ENCODE assay signal across 13 cellular contexts in genomic region chr2:95372845-95373244, GRCh38.
"Had no signal": no experiment of that assay in that cellular context is flagged by ENCODE, and none has a peak within 500 bp of the region (broad histone marks: within the 10 kb centered on the region; RNA-seq: fewer than 3 reads in every experiment).

No MANE protein-coding gene starts in this region.

- H3K36me3 ChIP-seq: prostate gland, right lobe of liver had no signal

- H3K4me1 ChIP-seq: esophagus squamous epithelium, prostate gland, right lobe of liver, vagina had no signal

- DNase-seq: activated CD4-positive, CD25-positive, alpha-beta regulatory T cell treated with anti-CD3 and anti-CD28 coated beads, Interleukin-2, amount 50 U/mL, for 72 hours; activated T-cell treated with anti-CD3 and anti-CD28 coated beads, Interleukin-2, amount 50 U/mL, for 1 hour; amniotic stem cell; caudate nucleus; cortex of kidney; effector CD4-positive, alpha-beta T cell; esophagus squamous epithelium; mucosa of descending colon; naive thymus-derived CD4-positive, alpha-beta T cell; stimulated activated CD4-positive, alpha-beta T cell treated with anti-CD3 and anti-CD28 coated beads, Interleukin-1b, Interleukin-23, amount 100 ng/mL, for 48 hours had no signal

- H3K4me3 ChIP-seq: esophagus squamous epithelium, mucosa of descending colon, prostate gland, right lobe of liver, vagina had no signal

- H3K27ac ChIP-seq: esophagus squamous epithelium, prostate gland, right lobe of liver, vagina had no signal

- ATAC-seq: mucosa of descending colon; naive thymus-derived CD4-positive, alpha-beta T cell; right lobe of liver had no signal

- H3K9me3 ChIP-seq: mucosa of descending colon, prostate gland, right lobe of liver, vagina had no signal

- H3K27me3 ChIP-seq: esophagus squamous epithelium, right lobe of liver, vagina had no signal
